Comparison of ENCODE assay signal across 8 cellular contexts in genomic region chr6:129672345-129672691, GRCh38. TPM values are rescaled to one million over a fixed set of nuclear protein-coding genes. Genes with fewer than 3 reads are reported as not detected.
DNase-seq lines count a peak whose midpoint lies in the region; ATAC-seq and TF ChIP-seq lines count a peak whose summit lies in the region.

No MANE protein-coding gene starts in this region.

- no peak overlapping the region for H2BK15ac ChIP-seq in neuronal stem cell (ENCODE audit: low read length)

- no peak overlapping the region for H2BK5ac ChIP-seq in neuronal stem cell (ENCODE audit: low read length)

- WGBS in body of pancreas, 2 donors, result 69% methylated on average over 2 of the region's 2 CpGs
- no CpG with 5 or more reads among the region's 2 CpGs for WGBS in neuronal stem cell (ENCODE audit: extremely low coverage in 2 of 2, insufficient read length in 2 of 2, insufficient replicate concordance in 1 of 2), 2 donors

- H3K27me3 ChIP-seq in body of pancreas (no peaks in the 10 kb centered on the region), neuronal stem cell (ENCODE audit: control insufficient read depth in 3 of 3, insufficient read depth in 3 of 3, low read depth in 1 of 3, low read length in 3 of 3) (no peaks in the 10 kb centered on the region)

- H3K79me1 ChIP-seq in neuronal stem cell (ENCODE audit: low read depth, low read length), result no peaks in the 10 kb centered on the region

- H2BK120ac ChIP-seq in neuronal stem cell (ENCODE audit: low read depth, low read length), result no peak overlapping the region

- H3K9me3 ChIP-seq in body of pancreas (no peaks in the 10 kb centered on the region), neuronal stem cell (replicated peaks in 1 of 2; ENCODE audit: control insufficient read depth in 2 of 2, insufficient read depth in 1 of 2, low read depth in 1 of 2, low read length in 2 of 2) (no peaks in the 10 kb centered on the region)

- no peak overlapping the region for H4K8ac ChIP-seq in neuronal stem cell (ENCODE audit: low read depth, low read length)

- TF ChIP-seq POLR2A in body of pancreas (IDR thresholded peaks at IDR 0.05), result no peak

- H3K4me2 ChIP-seq in neuronal stem cell (ENCODE audit: insufficient read depth, low read length, poor library complexity, severe bottlenecking), result no peak overlapping the region

- H3K36me3 ChIP-seq in body of pancreas (replicated peaks in 1 of 2; ENCODE audit: insufficient read depth in 1 of 2, low read depth in 2 of 2) (no peaks in the 10 kb centered on the region), neuronal stem cell (replicated peaks in 1 of 2; ENCODE audit: control insufficient read depth in 2 of 2, insufficient read depth in 2 of 2, low read length in 2 of 2) (no peaks in the 10 kb centered on the region)

- no peak overlapping the region for H3K14ac ChIP-seq in neuronal stem cell (ENCODE audit: low read length)

- no peak overlapping the region for H3K9ac ChIP-seq in neuronal stem cell (ENCODE audit: low read depth, low read length, poor library complexity)

- H2AK5ac ChIP-seq in neuronal stem cell (ENCODE audit: low read depth, low read length), result no peak overlapping the region

- no peak overlapping the region for H4K91ac ChIP-seq in neuronal stem cell (ENCODE audit: low read depth, low read length, poor library complexity)

- H3K18ac ChIP-seq in neuronal stem cell (ENCODE audit: low read length), result no peak overlapping the region

- no peak overlapping the region for H3K23ac ChIP-seq in neuronal stem cell (ENCODE audit: low read depth, low read length, poor library complexity)

- H3K4me1 ChIP-seq in body of pancreas, result peaks cover 48% of the 10 kb centered on the region
- H3K4me1 ChIP-seq in neuronal stem cell (ENCODE audit: control insufficient read depth in 2 of 2, insufficient read depth in 1 of 2, low read depth in 1 of 2, low read length in 2 of 2), result no peaks in the 10 kb centered on the region

- intact Hi-C loops in body of pancreas (cut with DNase I), result no loop called here

- peak overlapping the region; percentile 10 to 78 (median 36) for H3K27ac ChIP-seq in body of pancreas
- H3K27ac ChIP-seq in neuronal stem cell (replicated peaks; ENCODE audit: low read length), result no peak overlapping the region

- H3K4me3 ChIP-seq in body of pancreas (no peak overlapping the region), neuronal stem cell (ENCODE audit: low read length in 2 of 2) (no peak overlapping the region)

- no peak overlapping the region for H3K4ac ChIP-seq in neuronal stem cell (ENCODE audit: low read length)

- TF ChIP-seq CTCF in body of pancreas (IDR thresholded peaks at IDR 0.05), result no peak

- H2AFZ ChIP-seq in neuronal stem cell (ENCODE audit: low read length), result peak overlapping the region; percentile 47

- H2BK12ac ChIP-seq in neuronal stem cell (ENCODE audit: low read length), result no peak overlapping the region

- ATAC-seq in GM19328 (IDR thresholded peaks at IDR 0.05; ENCODE audit: unreplicated experiment), result peak; percentile 16
- peak; percentile 7 for ATAC-seq in HG03103 (IDR thresholded peaks at IDR 0.05; ENCODE audit: low read depth, unreplicated experiment)
- ATAC-seq in body of pancreas, result no peak

- DNase-seq in body of pancreas (no peak), neuronal stem cell (ENCODE audit: low spot score) (no peak), hypothalamus (lab: John Stamatoyannopoulos, UW) (no peak), germinal center (ENCODE audit: low spot score) (no peak), SKM-1 (lab: John Stamatoyannopoulos, UW; ENCODE audit: unreplicated experiment) (no peak), HK-2 (ENCODE audit: unreplicated experiment) (no peak)

RNA-seq across cellular contexts. Expression of gene ARHGAP18, which starts 37.7 kb away (rescaled TPM):
- total RNA-seq in body of pancreas, result 10 to 100 TPM; 16.2 to 30.6 TPM
- polyA plus RNA-seq in neuronal stem cell (2013, experiment 1 of 2), result 3.1 TPM
- 3.2 TPM for polyA plus RNA-seq in neuronal stem cell (2013, experiment 2 of 2)
